ENCODE assay signal across 1 cellular context in the genomic region with DNA sequence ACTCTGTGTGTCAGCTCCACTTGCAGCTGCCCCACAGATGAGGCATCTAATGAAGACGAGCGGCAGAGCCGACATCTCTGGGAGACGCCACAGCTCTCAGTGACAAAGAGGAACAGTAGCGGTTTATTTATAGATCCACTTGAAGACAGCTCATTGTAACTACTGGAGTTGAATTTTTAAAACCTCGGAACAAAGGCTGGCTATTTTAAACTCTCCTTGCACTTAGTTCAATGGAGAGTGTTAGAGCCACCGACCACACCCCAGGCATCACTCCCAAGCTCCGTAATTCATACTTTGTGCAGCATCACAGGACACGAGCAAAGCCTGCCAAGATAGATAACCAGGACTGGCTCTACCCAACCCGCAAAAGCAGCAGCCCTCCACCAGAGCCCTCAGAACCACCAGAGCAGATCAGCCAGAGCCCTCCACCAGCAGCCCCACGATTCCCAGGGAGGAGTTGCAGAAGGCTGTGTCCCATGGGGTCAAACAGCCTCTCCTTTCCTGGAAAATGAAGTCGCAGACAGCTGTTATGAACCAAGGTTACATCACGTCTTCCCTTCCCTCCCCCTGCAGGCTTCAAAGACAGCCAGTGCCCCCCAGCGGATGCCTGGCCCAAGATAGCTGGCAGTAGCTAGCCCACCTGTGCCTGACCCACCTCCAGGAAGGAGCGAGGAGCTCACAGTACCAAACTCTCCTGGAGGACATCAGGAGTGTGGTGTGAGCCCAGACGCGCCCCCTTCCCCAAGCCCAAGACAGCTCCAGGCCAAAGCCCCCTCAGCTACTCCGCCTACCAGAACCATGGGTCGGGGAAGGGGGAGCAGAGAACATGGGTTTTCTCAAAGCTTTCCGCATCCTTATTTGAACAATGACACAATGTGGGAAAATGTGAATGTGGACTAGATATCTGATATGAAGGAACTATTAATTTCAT.
TF ChIP-seq lines count a peak whose summit lies in the region.

No MANE protein-coding gene starts in this region.

TF ChIP-seq in IMR-90, 13 proteins besides CTCF, POLR2A, EP300 and RAD21:
- TF ChIP-seq MAFK (IDR thresholded peaks at IDR 0.05; ENCODE audit: low read depth, low read length) (no peak), FOS (IDR thresholded peaks at IDR 0.05; ENCODE audit: low read depth, low read length) (no peak), CEBPB (IDR thresholded peaks at IDR 0.05; ENCODE audit: low read depth, low read length) (no peak), RCOR1 (IDR thresholded peaks at IDR 0.05; ENCODE audit: insufficient replicate concordance, low read length) (no peak), CHD1 (IDR thresholded peaks at IDR 0.05; ENCODE audit: low read depth, low read length) (no peak), MAZ (IDR thresholded peaks at IDR 0.05; ENCODE audit: borderline replicate concordance, low read depth, low read length) (no peak), NFE2L2 (IDR thresholded peaks at IDR 0.05; ENCODE audit: low read depth, low read length) (no peak), RFX5 (IDR thresholded peaks at IDR 0.05; ENCODE audit: low read depth, low read length) (no peak), MXI1 (IDR thresholded peaks at IDR 0.05; ENCODE audit: borderline replicate concordance, low read depth, low read length) (no peak), BHLHE40 (IDR thresholded peaks at IDR 0.05; ENCODE audit: low read depth, low read length) (no peak), SMC3 (IDR thresholded peaks at IDR 0.05; ENCODE audit: low read depth, low read length) (no peak), USF2 (IDR thresholded peaks at IDR 0.05; ENCODE audit: low read depth, low read length) (no peak)
- TF ChIP-seq, protein P1, sequence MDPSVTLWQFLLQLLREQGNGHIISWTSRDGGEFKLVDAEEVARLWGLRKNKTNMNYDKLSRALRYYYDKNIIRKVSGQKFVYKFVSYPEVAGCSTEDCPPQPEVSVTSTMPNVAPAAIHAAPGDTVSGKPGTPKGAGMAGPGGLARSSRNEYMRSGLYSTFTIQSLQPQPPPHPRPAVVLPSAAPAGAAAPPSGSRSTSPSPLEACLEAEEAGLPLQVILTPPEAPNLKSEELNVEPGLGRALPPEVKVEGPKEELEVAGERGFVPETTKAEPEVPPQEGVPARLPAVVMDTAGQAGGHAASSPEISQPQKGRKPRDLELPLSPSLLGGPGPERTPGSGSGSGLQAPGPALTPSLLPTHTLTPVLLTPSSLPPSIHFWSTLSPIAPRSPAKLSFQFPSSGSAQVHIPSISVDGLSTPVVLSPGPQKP (IDR thresholded peaks at IDR 0.05; ENCODE audit: borderline replicate concordance, low read depth, low read length), result no peak
